Comparison of ENCODE assay signal across 11 cellular contexts in genomic region chr10:110820321-110820814, GRCh38. TPM values are rescaled to one million over a fixed set of nuclear protein-coding genes. Genes with fewer than 3 reads are reported as not detected.
A peak's percentile ranks its signal among the peaks of the same experiment; 100 is the strongest.
DNase-seq lines count a peak whose midpoint lies in the region; ATAC-seq and TF ChIP-seq lines count a peak whose summit lies in the region.
"Had no signal": no experiment of that assay in that cellular context is flagged by ENCODE, and none has a peak within 500 bp of the region (broad histone marks: within the 10 kb centered on the region; RNA-seq: fewer than 3 reads in every experiment).

No MANE protein-coding gene starts in this region.

- WGBS in body of pancreas, 2 donors: 15 to 24% methylated on average over 8 of the region's 8 CpGs

- H3K36me3 ChIP-seq in body of pancreas (replicated peaks in 1 of 2; ENCODE audit: insufficient read depth in 1 of 2, low read depth in 2 of 2) (no peaks in the 10 kb centered on the region), right atrium auricular region (peaks cover 18% of the 10 kb centered on the region)

- intact Hi-C loops in body of pancreas (cut with DNase I) (no loop called here), posterior cingulate gyrus (cut with DNase I) (loop anchor here (5.0 kb wide), 1 partner anchor 52 kb away; the partner anchor contains the start of gene PDCD4)

- no peak for TF ChIP-seq POLR2A in body of pancreas (IDR thresholded peaks at IDR 0.05)

- peak; percentile 65 for DNase-seq in Ammon's horn (ENCODE audit: low spot score)
- DNase-seq in body of pancreas: peak in 3 of 4 donors; percentile 48 to 56 (median 54)
- peak; percentile 69 for DNase-seq in right atrium auricular region (ENCODE audit: low spot score)
- peak in 8 of 10 donors; percentile 44 to 94 (median 63) for DNase-seq in posterior cingulate gyrus
- DNase-seq in GM10248 (ENCODE audit: extremely low spot score): no peak
- DNase-seq in NCI-H345 (lab: John Stamatoyannopoulos, UW): no peak
- DNase-seq in NAMALWA (ENCODE audit: low spot score): no peak
- no peak for DNase-seq in stimulated activated naive CD8-positive, alpha-beta T cell treated with anti-CD3 and anti-CD28 coated beads, Interleukin-15, Interleukin-2, amounts not matched to agents 100 U/mL and 50 U/mL, for 24 hours
- DNase-seq: naive B cell, NCI-H2227 treated with DMSO at 0.1 percent for 48 hours had no signal

- POLR2A ChIA-PET in GM10248 (lab: Yijun Ruan, JAX): no interaction called here

- ATAC-seq in body of pancreas: no peak
- no peak for ATAC-seq in stimulated activated naive CD8-positive, alpha-beta T cell treated with anti-CD3 and anti-CD28 coated beads, Interleukin-15, Interleukin-2, amounts not matched to agents 100 U/mL and 50 U/mL, for 24 hours
- ATAC-seq: HCT116 had no signal

- H3K4me3 ChIP-seq in body of pancreas (no peak overlapping the region), right atrium auricular region (no peak overlapping the region)

- H3K27ac ChIP-seq in body of pancreas (peak overlapping the region; percentile 56 to 85 (median 78)), right atrium auricular region (peak overlapping the region; percentile 86 to 90)

- peaks cover 77% of the 10 kb centered on the region for H3K4me1 ChIP-seq in body of pancreas
- peaks cover 0 to 84% of the 10 kb centered on the region in 2 donors for H3K4me1 ChIP-seq in right atrium auricular region

- no peaks in the 10 kb centered on the region for H3K27me3 ChIP-seq in body of pancreas
- no peaks in the 10 kb centered on the region for H3K27me3 ChIP-seq in right atrium auricular region

- no peaks in the 10 kb centered on the region for H3K9me3 ChIP-seq in body of pancreas
- no peaks in the 10 kb centered on the region for H3K9me3 ChIP-seq in right atrium auricular region

- TF ChIP-seq CTCF in body of pancreas (IDR thresholded peaks at IDR 0.05): no peak
- no peak for TF ChIP-seq CTCF in right atrium auricular region (IDR thresholded peaks at IDR 0.05)
- no peak for TF ChIP-seq CTCF in GM10248 (IDR thresholded peaks at IDR 0.05; ENCODE audit: control extremely low read depth, extremely low read depth, low read depth, missing control alignments)

- CTCF ChIA-PET in GM10248 (lab: Yijun Ruan, JAX): interaction anchor here (0.7 to 8.0 kb wide), 4 partner anchors 13 to 24 kb away, joined by 3 to 55 read pairs (median 3); no protein-coding TSS in a partner anchor

RNA-seq across cellular contexts. Expression of gene PDCD4, which starts 51.4 kb away (rescaled TPM):
- total RNA-seq in body of pancreas (100 to 1,000 TPM; 332 to 458 TPM), right atrium auricular region (10 to 100 TPM; 22.1 to 22.6 TPM)

Comparison
In these comparisons a context has a peak if more than half of its experiments do, and no peak if none do; other contexts are left out.
1. DNase-seq: peak in Ammon's horn (single experiment), body of pancreas (3 of 4), right atrium auricular region (single experiment) and posterior cingulate gyrus (8 of 10); none in GM10248 (single experiment), NCI-H345 (single experiment), NAMALWA (single experiment) and stimulated activated naive CD8-positive, alpha-beta T cell treated with anti-CD3 and anti-CD28 coated beads, Interleukin-15, Interleukin-2, amounts not matched to agents 100 U/mL and 50 U/mL, for 24 hours (single experiment).
2. RNA of gene PDCD4, which starts 51.4 kb away (total RNA-seq): 332 to 458 TPM in body of pancreas; 22.1 to 22.6 TPM in right atrium auricular region; every median in the first group is over 10 times any median in the second.